ENCODE assay signal across 8 cellular contexts in the genomic region with DNA sequence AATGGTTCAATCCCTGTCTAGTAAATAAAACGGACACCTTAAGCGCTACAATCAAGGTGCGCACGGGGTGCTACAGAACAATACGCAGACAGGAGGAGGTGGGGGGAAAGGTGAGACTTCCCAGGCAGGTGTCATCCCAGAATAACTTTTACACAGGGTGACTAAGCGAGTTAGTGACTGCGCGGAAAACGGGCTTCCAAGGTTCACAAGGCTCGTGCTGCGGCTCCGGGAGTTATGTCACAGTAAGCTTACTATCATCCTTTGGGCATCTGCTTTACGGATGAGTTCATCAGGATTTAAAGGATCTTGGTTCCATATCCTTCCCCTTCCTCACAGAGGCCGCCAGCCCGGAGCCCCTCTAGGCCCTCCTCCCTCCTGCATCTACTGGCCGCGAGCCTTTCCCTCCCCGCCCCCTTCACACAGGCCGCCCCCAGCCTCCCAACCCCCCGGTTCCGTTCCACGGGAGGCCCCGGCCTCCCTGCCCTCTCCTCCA. TPM values are rescaled to one million over a fixed set of nuclear protein-coding genes. Genes with fewer than 3 reads are reported as not detected.
DNase-seq lines count a peak whose midpoint lies in the region; ATAC-seq, FAIRE-seq and TF ChIP-seq lines count a peak whose summit lies in the region.

No MANE protein-coding gene starts in this region.

- peak overlapping the region; percentile 85 for H3K4me3 Mint-ChIP-seq in stimulated activated effector memory CD8-positive, alpha-beta T cell treated with anti-CD3 and anti-CD28 coated beads, Interleukin-12 subunit alpha, Interleukin-12 subunit beta, amount 100 ng/mL, for 72 hours

- TF ChIP-seq POLR2A in GM12891 (IDR thresholded peaks at IDR 0.05; ENCODE audit: low read depth, low read length) = no peak
- no peak for TF ChIP-seq POLR2A in K562 (conservative IDR thresholded peaks at IDR 0.05)

- DNase-seq in AG04449 (ENCODE audit: low read depth, low spot score) = no peak
- DNase-seq in GM12891 (ENCODE audit: insufficient read length, low spot score) = no peak
- peak; percentile 99 for DNase-seq in NCI-H82 (lab: John Stamatoyannopoulos, UW)
- DNase-seq in K562 (ENCODE audit: extremely low read depth in 1 of 4, low spot score in 3 of 4) = peak in 1 of 4 experiments; percentile 71
- peak; percentile 81 for DNase-seq in iris pigment epithelial cell (ENCODE audit: low read depth)
- peak in 1 of 2 donors; percentile 14 for DNase-seq in stimulated activated effector memory CD8-positive, alpha-beta T cell treated with anti-CD3 and anti-CD28 coated beads, Interleukin-12 subunit alpha, Interleukin-12 subunit beta, amount 100 ng/mL, for 72 hours (ENCODE audit: low spot score in 2 of 2)
- DNase-seq in GM19240 (ENCODE audit: insufficient read length, low spot score) = no peak

- CTCF ChIA-PET in AG04449 (lab: Yijun Ruan, JAX) (no interaction called here), K562 (lab: Yijun Ruan, JAX; ENCODE audit: low intra/inter-chr PET ratio) (no interaction called here)

- no peaks in the 10 kb centered on the region; a peak in 1 of 5 replicates for H3K4me1 ChIP-seq in K562 (replicated peaks in 1 of 2; ENCODE audit: control insufficient read depth in 2 of 2, insufficient read depth in 2 of 2, low read length in 2 of 2)

- BruUV-seq in K562 (replicated peaks; lab: Mats Ljungman, UMichigan) = TSS peak; percentile 94

- FAIRE-seq in GM12891 (lab: Jason Lieb, UNC) = peak; percentile 63
- peak; percentile 77 for FAIRE-seq in K562 (lab: Jason Lieb, UNC)

- H3K4me1 Mint-ChIP-seq in stimulated activated effector memory CD8-positive, alpha-beta T cell treated with anti-CD3 and anti-CD28 coated beads, Interleukin-12 subunit alpha, Interleukin-12 subunit beta, amount 100 ng/mL, for 72 hours = peaks cover 14% of the 10 kb centered on the region

- TF ChIP-seq CTCF in AG04449 (IDR thresholded peaks at IDR 0.05; ENCODE audit: insufficient read depth, low read length, missing control alignments) = no peak
- no peak for TF ChIP-seq CTCF in K562 (IDR thresholded peaks at IDR 0.05 in 2 of 3, conservative IDR thresholded peaks at IDR 0.05 in 1 of 3; ENCODE audit: insufficient read depth in 2 of 3, low read depth in 1 of 3, low read length in 3 of 3)

- no peak for TF ChIP-seq EP300 in K562 (IDR thresholded peaks at IDR 0.05; ENCODE audit: low read length)

- peak; percentile 39 for ATAC-seq in HG03066 (IDR thresholded peaks at IDR 0.05; ENCODE audit: low read depth, unreplicated experiment)
- peak; percentile 81 for ATAC-seq in K562
- no peak for ATAC-seq in stimulated activated effector memory CD8-positive, alpha-beta T cell treated with anti-CD3 and anti-CD28 coated beads, Interleukin-12 subunit alpha, Interleukin-12 subunit beta, amount 100 ng/mL, for 72 hours

- peak overlapping the region; percentile 79 for H2AFZ ChIP-seq in K562 (ENCODE audit: low read depth, low read length)

- intact Hi-C loops in K562 (cut with micrococcal nuclease) = no loop called here

- H3K27ac Mint-ChIP-seq in stimulated activated effector memory CD8-positive, alpha-beta T cell treated with anti-CD3 and anti-CD28 coated beads, Interleukin-12 subunit alpha, Interleukin-12 subunit beta, amount 100 ng/mL, for 72 hours = peak overlapping the region; percentile 92

- H3K4me3 ChIP-seq in AG04449 (ENCODE audit: low read depth, low read length) (peak overlapping the region; percentile 78), K562 (peak overlapping the region; percentile 77)

- H3K36me3 ChIP-seq in K562 (ENCODE audit: control insufficient read depth, insufficient read depth, low read length) = no peaks in the 10 kb centered on the region

- no peaks in the 10 kb centered on the region for H4K20me1 ChIP-seq in K562 (replicated peaks; ENCODE audit: control insufficient read depth, insufficient read depth, low read length)

- WGBS in K562 (ENCODE audit: insufficient coverage, low coverage, missing lambda C conversion rate) = 5% methylated on average over 9 of the region's 23 CpGs

- no peak for TF ChIP-seq RAD21 in K562 (CRISPR knock-in tag; conservative IDR thresholded peaks at IDR 0.05 in 1 of 2, IDR thresholded peaks at IDR 0.05 in 1 of 2)

- no peaks in the 10 kb centered on the region for H3K36me3 Mint-ChIP-seq in stimulated activated effector memory CD8-positive, alpha-beta T cell treated with anti-CD3 and anti-CD28 coated beads, Interleukin-12 subunit alpha, Interleukin-12 subunit beta, amount 100 ng/mL, for 72 hours

- no peaks in the 10 kb centered on the region for H3K27me3 ChIP-seq in K562 (ENCODE audit: control insufficient read depth in 2 of 2, insufficient read depth in 2 of 2, low read length in 2 of 2)

- POLR2A ChIA-PET in AG04449 (lab: Yijun Ruan, JAX) (no interaction called here), K562 (lab: Yijun Ruan, JAX) (interaction anchor here (1.0 to 3.0 kb wide), 2 partner anchors 12 to 56 kb away, joined by 3 to 9 read pairs; no protein-coding TSS in a partner anchor)

- peaks cover 6% of the 10 kb centered on the region for H3K9me3 Mint-ChIP-seq in stimulated activated effector memory CD8-positive, alpha-beta T cell treated with anti-CD3 and anti-CD28 coated beads, Interleukin-12 subunit alpha, Interleukin-12 subunit beta, amount 100 ng/mL, for 72 hours

- peaks cover 5% of the 10 kb centered on the region; the same call in 1 of the 2 replicates for H3K9me3 ChIP-seq in K562 (replicated peaks; ENCODE audit: control insufficient read depth, insufficient read depth, low read depth, low read length)

- peak overlapping the region; percentile 81 for H3K4me2 ChIP-seq in K562 (ENCODE audit: insufficient read depth, low read length)

- H3K79me2 ChIP-seq in K562 (ENCODE audit: control insufficient read depth, insufficient read depth, low read length) = peaks cover 13% of the 10 kb centered on the region; the same call in 2 of the 3 replicates

- peak overlapping the region; percentile 95 for H3K27ac ChIP-seq in K562 (ENCODE audit: extremely low read depth, low read depth, low read length)

- in situ Hi-C loops in K562 (cut with MboI) = no loop called here

- no peaks in the 10 kb centered on the region for H3K9me1 ChIP-seq in K562 (ENCODE audit: control insufficient read depth, insufficient read depth, low read length)

- H3K9ac ChIP-seq in K562 (ENCODE audit: insufficient read depth in 1 of 2, low read depth in 2 of 2, low read length in 2 of 2) = peak overlapping the region; percentile 85 to 90

TF ChIP-seq in GM12891, 5 proteins besides CTCF, POLR2A, EP300 and RAD21:
- TF ChIP-seq TAF1 (IDR thresholded peaks at IDR 0.05; ENCODE audit: low read depth, low read length) = no peak
- TF ChIP-seq SPI1 (IDR thresholded peaks at IDR 0.05; ENCODE audit: low read depth, low read length) = no peak
- TF ChIP-seq POU2F2 (IDR thresholded peaks at IDR 0.05; ENCODE audit: low read depth, low read length) = no peak

TF ChIP-seq in K562, 482 proteins besides CTCF, POLR2A, EP300 and RAD21 (continues in another document):
- no peak for TF ChIP-seq ZNF175 (CRISPR knock-in tag; IDR thresholded peaks at IDR 0.05; ENCODE audit: low read depth)
- TF ChIP-seq CSDE1 (IDR thresholded peaks at IDR 0.05) = no peak
- TF ChIP-seq SIN3B (IDR thresholded peaks at IDR 0.05; ENCODE audit: low read depth) = no peak
- no peak for TF ChIP-seq TFAM (CRISPR knock-in tag; conservative IDR thresholded peaks at IDR 0.05)
- no peak for TF ChIP-seq MTF1 (CRISPR knock-in tag; IDR thresholded peaks at IDR 0.05; ENCODE audit: borderline replicate concordance)
- no peak for TF ChIP-seq DMBX1 (CRISPR knock-in tag; IDR thresholded peaks at IDR 0.05; ENCODE audit: borderline replicate concordance)
- TF ChIP-seq MAFG (tag; conservative IDR thresholded peaks at IDR 0.05) = peak; percentile 57
- no peak for TF ChIP-seq EGR1 (conservative IDR thresholded peaks at IDR 0.05)
- no peak for TF ChIP-seq ZNF77 (CRISPR knock-in tag; IDR thresholded peaks at IDR 0.05)

RNA-seq across cellular contexts. Expression of a gene that starts 0.5 kb away (rescaled TPM):
- polyA plus RNA-seq in GM12891 (2012; ENCODE audit: low read depth, missing spikeins) = 4.4 TPM
- 16.2 and 28.1 TPM in 2 replicates for total RNA-seq in K562 (2011; cell fraction: chromatin; rRNA removed; ENCODE audit: low replicate concordance)
- total RNA-seq in K562 (2011; cell fraction: nucleolus; rRNA removed) = 11.6 and 12.2 TPM in 2 replicates
- 14.7 and 16.6 TPM in 2 replicates for total RNA-seq in K562 (2011; cell fraction: nucleoplasm; rRNA removed)
- total RNA-seq in K562 (2014; rRNA removed) = 9.0 and 9.3 TPM in 2 replicates
- total RNA-seq in K562 (2014; rRNA removed; fragmentation: Illumina TruSeq; extraction: Trizol) = 13.5 and 15.4 TPM in 2 replicates
- total RNA-seq in K562 (2015; rRNA removed; fragmentation: Illumina TruSeq; extraction: Trizol) = 12.0 and 12.6 TPM in 2 replicates
- total RNA-seq in K562 (2021) = 9.1 and 9.4 TPM in 2 replicates
- 8.0 and 13.4 TPM in 2 replicates for polyA plus RNA-seq in K562 (2011; rRNA removed)
- polyA plus RNA-seq in K562 (2011; cell fraction: cytosol; rRNA removed) = 2.1 and 2.2 TPM in 2 replicates
- polyA plus RNA-seq in K562 (2011; cell fraction: nucleus; rRNA removed) = 9.7 and 10.9 TPM in 2 replicates
- polyA plus RNA-seq in K562 (2012) = 8.3 and 9.0 TPM in 2 replicates
- polyA plus RNA-seq in K562 (2014; fragmentation: Illumina TruSeq; extraction: Trizol) = 8.0 and 9.2 TPM in 2 replicates
- 10 to 100 TPM in 1 of 2 experiments, 1 to 10 TPM in 1; 10.0 to 13.0 TPM for polyA plus RNA-seq in K562 (2014; fragmentation: Nextera tagmentation; extraction: Ambion mirVana)
- polyA plus RNA-seq in K562 (2014; rRNA removed) = 8.3 and 11.7 TPM in 2 replicates
- polyA minus RNA-seq in K562 (2011; rRNA and poly(A)+ RNA removed) = 13.1 and 16.1 TPM in 2 replicates
- polyA minus RNA-seq in K562 (2011; cell fraction: cytosol; rRNA and poly(A)+ RNA removed) = 4.3 and 5.8 TPM in 2 replicates
- polyA minus RNA-seq in K562 (2011; cell fraction: nucleus; rRNA and poly(A)+ RNA removed) = 17.8 and 24.1 TPM in 2 replicates

RNA-seq across cellular contexts. Expression of a gene that starts 40.8 kb away (rescaled TPM):
- polyA plus RNA-seq in GM12891 (2012; ENCODE audit: low read depth, missing spikeins) = 29.6 TPM
- total RNA-seq in K562 (2011; cell fraction: chromatin; rRNA removed; ENCODE audit: low replicate concordance) = 2.7 and 4.8 TPM in 2 replicates
- total RNA-seq in K562 (2011; cell fraction: nucleolus; rRNA removed) = 1.5 and 2.8 TPM in 2 replicates
- total RNA-seq in K562 (2011; cell fraction: nucleoplasm; rRNA removed) = 3.0 and 3.9 TPM in 2 replicates
- 2.4 and 2.6 TPM in 2 replicates for total RNA-seq in K562 (2014; rRNA removed)
- total RNA-seq in K562 (2014; rRNA removed; fragmentation: Illumina TruSeq; extraction: Trizol) = 2.0 TPM in 2 replicates
- 1.5 and 1.7 TPM in 2 replicates for total RNA-seq in K562 (2015; rRNA removed; fragmentation: Illumina TruSeq; extraction: Trizol)
- 3.1 and 3.4 TPM in 2 replicates for total RNA-seq in K562 (2021)
- 6.9 and 9.7 TPM in 2 replicates for polyA plus RNA-seq in K562 (2011; rRNA removed)
- polyA plus RNA-seq in K562 (2011; cell fraction: cytosol; rRNA removed) = 7.4 and 14.6 TPM in 2 replicates
- 6.1 and 6.9 TPM in 2 replicates for polyA plus RNA-seq in K562 (2011; cell fraction: nucleus; rRNA removed)
- 3.6 and 10.4 TPM in 2 replicates for polyA plus RNA-seq in K562 (2012)
- polyA plus RNA-seq in K562 (2014; fragmentation: Illumina TruSeq; extraction: Trizol) = 3.4 and 3.7 TPM in 2 replicates
- polyA plus RNA-seq in K562 (2014; fragmentation: Nextera tagmentation; extraction: Ambion mirVana) = 1 to 10 TPM; 1.0 to 1.8 TPM
- polyA plus RNA-seq in K562 (2014; rRNA removed) = 2.7 and 5.3 TPM in 2 replicates
- 4.3 and 5.9 TPM in 2 replicates for polyA minus RNA-seq in K562 (2011; rRNA and poly(A)+ RNA removed)
- 3.0 and 3.6 TPM in 2 replicates for polyA minus RNA-seq in K562 (2011; cell fraction: cytosol; rRNA and poly(A)+ RNA removed)
- polyA minus RNA-seq in K562 (2011; cell fraction: nucleus; rRNA and poly(A)+ RNA removed) = 1.3 and 3.2 TPM in 2 replicates

Comparison
In these comparisons a context has a peak if more than half of its experiments do, and no peak if none do; other contexts are left out.
1. DNase-seq: peak in NCI-H82 (single experiment) and iris pigment epithelial cell (single experiment); none in AG04449 (single experiment), GM12891 (single experiment) and GM19240 (single experiment).